In genomic region chr6:170464524-170464979, GRCh38 we compare ENCODE assay signal across 19 cellular contexts.
DNase-seq lines count a peak whose midpoint lies in the region; ATAC-seq and TF ChIP-seq lines count a peak whose summit lies in the region.
"Had no signal": no experiment of that assay in that cellular context is flagged by ENCODE, and none has a peak within 500 bp of the region (broad histone marks: within the 10 kb centered on the region; RNA-seq: fewer than 3 reads in every experiment).

No MANE protein-coding gene starts in this region.

- H3K14ac ChIP-seq in neuronal stem cell (ENCODE audit: low read length): no peak overlapping the region

- H3K9me3 Mint-ChIP-seq in stimulated activated naive B cell treated with anti-CD40 and anti-IgM and Interleukin-4, amounts not matched to agents 10 μg/mL and 1 μg/mL and 100 μg/mL, for 72 hours: peaks cover 0 to 3% of the 10 kb centered on the region in 2 donors

- H3K27me3 Mint-ChIP-seq in stimulated activated naive B cell treated with anti-CD40 and anti-IgM and Interleukin-4, amounts not matched to agents 10 μg/mL and 1 μg/mL and 100 μg/mL, for 72 hours: peaks cover 11 to 15% of the 10 kb centered on the region in 2 donors

- peak overlapping the region; percentile 43 for H2BK5ac ChIP-seq in neuronal stem cell (ENCODE audit: low read length)

- H3K79me1 ChIP-seq in neuronal stem cell (ENCODE audit: low read depth, low read length): peaks cover 2% of the 10 kb centered on the region

- no CpG with 5 or more reads among the region's 7 CpGs for WGBS in neuronal stem cell (ENCODE audit: extremely low coverage in 2 of 2, insufficient read length in 2 of 2, insufficient replicate concordance in 1 of 2), 2 donors

- no peak overlapping the region for H3K4ac ChIP-seq in neuronal stem cell (ENCODE audit: low read length)

- H3K36me3 ChIP-seq in neuronal stem cell (replicated peaks in 1 of 2; ENCODE audit: control insufficient read depth in 2 of 2, insufficient read depth in 2 of 2, low read length in 2 of 2): peaks cover 0 to 2% of the 10 kb centered on the region in 2 donors
- H3K36me3 ChIP-seq: suprapubic skin had no signal

- H3K4me3 Mint-ChIP-seq in stimulated activated naive B cell treated with anti-CD40 and anti-IgM and Interleukin-4, amounts not matched to agents 10 μg/mL and 1 μg/mL and 100 μg/mL, for 72 hours: no peak overlapping the region
- H3K4me3 Mint-ChIP-seq: HFFc6; T-helper 2 cell treated with Interferon-gamma antibody and Interleukin-4, amounts not matched to agents 5 μg/mL and 100 μg/mL, for 36 hours had no signal

- H3K4me2 ChIP-seq in neuronal stem cell (ENCODE audit: insufficient read depth, low read length, poor library complexity, severe bottlenecking): no peak overlapping the region

- H3K9me3 ChIP-seq in neuronal stem cell (replicated peaks in 1 of 2; ENCODE audit: control insufficient read depth in 2 of 2, insufficient read depth in 1 of 2, low read depth in 1 of 2, low read length in 2 of 2): peaks cover 2 to 8% of the 10 kb centered on the region in 2 donors
- H3K9me3 ChIP-seq: suprapubic skin had no signal

- peak overlapping the region; percentile 82 for H2BK15ac ChIP-seq in neuronal stem cell (ENCODE audit: low read length)

- H3K27ac ChIP-seq in neuronal stem cell (replicated peaks; ENCODE audit: low read length): no peak overlapping the region
- H3K27ac ChIP-seq: skin epidermis, suprapubic skin had no signal

- no peak overlapping the region for H2AK5ac ChIP-seq in neuronal stem cell (ENCODE audit: low read depth, low read length)

- ATAC-seq in GM19035 (IDR thresholded peaks at IDR 0.05; ENCODE audit: unreplicated experiment): peak; percentile 50
- no peak for ATAC-seq in HG03045 (IDR thresholded peaks at IDR 0.05; ENCODE audit: unreplicated experiment)
- ATAC-seq in stimulated activated naive B cell treated with anti-CD40 and anti-IgM and Interleukin-4, amounts not matched to agents 10 μg/mL and 1 μg/mL and 100 μg/mL, for 72 hours (replicated peaks): no peak
- ATAC-seq: activated CD4-positive, CD25-positive, alpha-beta regulatory T cell treated with anti-CD3 and anti-CD28 coated beads, Interleukin-2, amount 50 U/mL, for 24 hours; left cardiac atrium had no signal

- no peak overlapping the region for H4K91ac ChIP-seq in neuronal stem cell (ENCODE audit: low read depth, low read length, poor library complexity)

- no peaks in the 10 kb centered on the region for H3K27me3 ChIP-seq in neuronal stem cell (ENCODE audit: control insufficient read depth in 3 of 3, insufficient read depth in 3 of 3, low read depth in 1 of 3, low read length in 3 of 3)

- H3K4me1 Mint-ChIP-seq in stimulated activated naive B cell treated with anti-CD40 and anti-IgM and Interleukin-4, amounts not matched to agents 10 μg/mL and 1 μg/mL and 100 μg/mL, for 72 hours: peaks cover 7 to 9% of the 10 kb centered on the region in 2 donors

- H3K9ac ChIP-seq in neuronal stem cell (ENCODE audit: low read depth, low read length, poor library complexity): no peak overlapping the region

- H3K4me3 ChIP-seq in GM12865 (ENCODE audit: low read depth, low read length) (peak overlapping the region; percentile 4; the same call in 1 of the 2 replicates), neuronal stem cell (ENCODE audit: low read length in 2 of 2) (no peak overlapping the region)
- H3K4me3 ChIP-seq: skin epidermis, suprapubic skin had no signal

- H2BK120ac ChIP-seq in neuronal stem cell (ENCODE audit: low read depth, low read length): no peak overlapping the region

- no peak overlapping the region for H2AFZ ChIP-seq in neuronal stem cell (ENCODE audit: low read length)

- DNase-seq in GM12865 (ENCODE audit: low read depth) (peak; percentile 33), SW480 (ENCODE audit: low spot score) (peak; percentile 56), neuronal stem cell (ENCODE audit: low spot score) (no peak), NCI-H1417 treated with DMSO at 0.1 percent for 48 hours (lab: John Stamatoyannopoulos, UW) (no peak)
- DNase-seq in stimulated activated naive CD4-positive, alpha-beta T cell treated with Interleukin-2 at 50 U/mL for 16 hours (lab: John Stamatoyannopoulos, UW): no peak
- no peak for DNase-seq in stimulated activated naive B cell treated with anti-CD40 and anti-IgM and Interleukin-4, amounts not matched to agents 10 μg/mL and 1 μg/mL and 100 μg/mL, for 72 hours
- DNase-seq: activated CD8-positive, alpha-beta memory T cell treated with anti-CD3 and anti-CD28 coated beads, Interleukin-2, amount 50 U/mL, for 48 hours; HFFc6; hippocampal formation; left cardiac atrium; NCI-H146; NCI-H446; SIG-M5 had no signal

- H3K36me3 Mint-ChIP-seq in stimulated activated naive B cell treated with anti-CD40 and anti-IgM and Interleukin-4, amounts not matched to agents 10 μg/mL and 1 μg/mL and 100 μg/mL, for 72 hours: no peaks in the 10 kb centered on the region

- TF ChIP-seq CTCF in GM12865 (IDR thresholded peaks at IDR 0.05; ENCODE audit: insufficient read depth, low read depth, low read length, missing control alignments): no peak

- peak overlapping the region; percentile 80 for H3K18ac ChIP-seq in neuronal stem cell (ENCODE audit: low read length)

- H2BK12ac ChIP-seq in neuronal stem cell (ENCODE audit: low read length): no peak overlapping the region

- peaks cover 0 to 11% of the 10 kb centered on the region in 2 donors for H3K4me1 ChIP-seq in neuronal stem cell (ENCODE audit: control insufficient read depth in 2 of 2, insufficient read depth in 1 of 2, low read depth in 1 of 2, low read length in 2 of 2)
- H3K4me1 ChIP-seq: suprapubic skin had no signal

- H3K27ac Mint-ChIP-seq in stimulated activated naive B cell treated with anti-CD40 and anti-IgM and Interleukin-4, amounts not matched to agents 10 μg/mL and 1 μg/mL and 100 μg/mL, for 72 hours: no peak overlapping the region
- H3K27ac Mint-ChIP-seq: HFFc6; T-helper 2 cell treated with Interferon-gamma antibody and Interleukin-4, amounts not matched to agents 5 μg/mL and 100 μg/mL, for 36 hours had no signal

- no peak overlapping the region for H3K23ac ChIP-seq in neuronal stem cell (ENCODE audit: low read depth, low read length, poor library complexity)

- H4K8ac ChIP-seq in neuronal stem cell (ENCODE audit: low read depth, low read length): no peak overlapping the region

Comparison
In these comparisons a context has a peak if more than half of its experiments do, and no peak if none do; other contexts are left out.
1. DNase-seq: peak in GM12865 (single experiment) and SW480 (single experiment); none in neuronal stem cell (single experiment), stimulated activated naive CD4-positive, alpha-beta T cell treated with Interleukin-2 at 50 U/mL for 16 hours (single experiment), NCI-H1417 treated with DMSO at 0.1 percent for 48 hours (single experiment) and stimulated activated naive B cell treated with anti-CD40 and anti-IgM and Interleukin-4, amounts not matched to agents 10 μg/mL and 1 μg/mL and 100 μg/mL, for 72 hours (single experiment).